In genomic region chr18:59694824-59695223, GRCh38 we compare ENCODE assay signal across 1 cellular context.
TF ChIP-seq lines count a peak whose summit lies in the region.

No MANE protein-coding gene starts in this region.

TF ChIP-seq in H1, 55 proteins besides CTCF, POLR2A, EP300 and RAD21:
- no peak for TF ChIP-seq E2F6 (IDR thresholded peaks at IDR 0.05)
- TF ChIP-seq POLR2AphosphoS5 (IDR thresholded peaks at IDR 0.05; ENCODE audit: low read depth, low read length): no peak
- TF ChIP-seq RFX5 (IDR thresholded peaks at IDR 0.05; ENCODE audit: borderline replicate concordance, low read depth, low read length): no peak
- TF ChIP-seq GTF2F1 (IDR thresholded peaks at IDR 0.05; ENCODE audit: borderline replicate concordance, low read depth, low read length): no peak
- TF ChIP-seq TCF12 (IDR thresholded peaks at IDR 0.05; ENCODE audit: low read depth, low read length): no peak
- TF ChIP-seq ATF3 (IDR thresholded peaks at IDR 0.05; ENCODE audit: insufficient read depth, low read depth, low read length): no peak
- TF ChIP-seq JUND (IDR thresholded peaks at IDR 0.05; ENCODE audit: low read length): no peak
- TF ChIP-seq SAP30 (IDR thresholded peaks at IDR 0.05; ENCODE audit: insufficient read depth, insufficient replicate concordance, low read length): no peak
- TF ChIP-seq CREB1 (IDR thresholded peaks at IDR 0.05): no peak
- no peak for TF ChIP-seq SP4 (IDR thresholded peaks at IDR 0.05; ENCODE audit: low read length)
- no peak for TF ChIP-seq ZNF274 (IDR thresholded peaks at IDR 0.05; ENCODE audit: borderline replicate concordance, extremely low read depth, low read length)
TF ChIP-seq in H1: peak in this region for 0.
